Comparison of ENCODE assay signal across 12 cellular contexts in genomic region chr5:142446131-142446959, GRCh38.
DNase-seq lines count a peak whose midpoint lies in the region; ATAC-seq and TF ChIP-seq lines count a peak whose summit lies in the region.
"Had no signal": no experiment of that assay in that cellular context is flagged by ENCODE, and none has a peak within 500 bp of the region (broad histone marks: within the 10 kb centered on the region; RNA-seq: fewer than 3 reads in every experiment).

No MANE protein-coding gene starts in this region.

- no peak for TF ChIP-seq EP300 in upper lobe of left lung (IDR thresholded peaks at IDR 0.05)

- H3K27me3 Mint-ChIP-seq in activated T-cell treated with anti-CD3 and anti-CD28 coated beads, Interleukin-2, amount 50 U/mL, for 72 hours (ENCODE audit: low read depth): peaks cover 9% of the 10 kb centered on the region
- no peaks in the 10 kb centered on the region for H3K27me3 Mint-ChIP-seq in MCF 10A (ENCODE audit: insufficient read depth, unreplicated experiment)

- POLR2A ChIA-PET in MCF 10A (lab: Yijun Ruan, JAX): no interaction called here

- TF ChIP-seq CTCF in MCF 10A (IDR thresholded peaks at IDR 0.05; ENCODE audit: unreplicated experiment) (no peak), left lung (IDR thresholded peaks at IDR 0.05) (no peak), upper lobe of left lung (IDR thresholded peaks at IDR 0.05) (no peak)

- H3K4me3 Mint-ChIP-seq in activated T-cell treated with anti-CD3 and anti-CD28 coated beads, Interleukin-2, amount 50 U/mL, for 72 hours: no peak overlapping the region
- H3K4me3 Mint-ChIP-seq in MCF 10A (ENCODE audit: unreplicated experiment): no peak overlapping the region
- H3K4me3 Mint-ChIP-seq: activated T-cell treated with anti-CD3 and anti-CD28 coated beads, Interleukin-2, amount 50 U/mL, for 4 hours had no signal

- no peaks in the 10 kb centered on the region for H3K36me3 ChIP-seq in left lung
- H3K36me3 ChIP-seq in upper lobe of left lung: no peaks in the 10 kb centered on the region

- peak overlapping the region; percentile 20 to 30 for H3K27ac ChIP-seq in left lung
- H3K27ac ChIP-seq in upper lobe of left lung: peak overlapping the region; percentile 46 to 54 (median 48)
- H3K27ac ChIP-seq: 22Rv1 had no signal

- H3K9me3 ChIP-seq in left lung: no peaks in the 10 kb centered on the region
- no peaks in the 10 kb centered on the region for H3K9me3 ChIP-seq in upper lobe of left lung

- H3K9me3 Mint-ChIP-seq in activated T-cell treated with anti-CD3 and anti-CD28 coated beads, Interleukin-2, amount 50 U/mL, for 72 hours: peaks cover 4 to 9% of the 10 kb centered on the region in 2 donors
- H3K9me3 Mint-ChIP-seq in MCF 10A (ENCODE audit: unreplicated experiment): peaks cover 25% of the 10 kb centered on the region

- H3K36me3 Mint-ChIP-seq in activated T-cell treated with anti-CD3 and anti-CD28 coated beads, Interleukin-2, amount 50 U/mL, for 72 hours (ENCODE audit: insufficient read depth in 2 of 2): peaks cover 0 to 5% of the 10 kb centered on the region in 2 donors
- H3K36me3 Mint-ChIP-seq in MCF 10A (ENCODE audit: insufficient read depth, unreplicated experiment): no peaks in the 10 kb centered on the region

- ATAC-seq in activated T-cell treated with anti-CD3 and anti-CD28 coated beads, Interleukin-2, amount 50 U/mL, for 72 hours (replicated peaks in 1 of 2): no peak
- ATAC-seq in left lung (no peak), upper lobe of left lung (ENCODE audit: low FRiP score in 2 of 2) (peak in 1 of 2 donors; percentile 46), HG02885 (IDR thresholded peaks at IDR 0.05; ENCODE audit: poor library complexity, unreplicated experiment) (no peak)
- ATAC-seq: activated T-cell treated with anti-CD3 and anti-CD28 coated beads, Interleukin-2, amount 50 U/mL, for 4 hours had no signal

- H3K27me3 ChIP-seq in left lung (no peaks in the 10 kb centered on the region), upper lobe of left lung (no peaks in the 10 kb centered on the region)

- H3K4me1 Mint-ChIP-seq in activated T-cell treated with anti-CD3 and anti-CD28 coated beads, Interleukin-2, amount 50 U/mL, for 72 hours (ENCODE audit: low read depth): peaks cover 9% of the 10 kb centered on the region
- peaks cover 12% of the 10 kb centered on the region for H3K4me1 Mint-ChIP-seq in MCF 10A (ENCODE audit: insufficient read depth, unreplicated experiment)

- CTCF ChIA-PET in MCF 10A (lab: Yijun Ruan, JAX): no interaction called here

- DNase-seq in activated T-cell treated with anti-CD3 and anti-CD28 coated beads, Interleukin-2, amount 50 U/mL, for 72 hours: no peak
- no peak for DNase-seq in activated T-cell treated with anti-CD3 and anti-CD28 coated beads, Interleukin-2, amount 50 U/mL, for 48 hours
- DNase-seq in MCF 10A (ENCODE audit: unreplicated experiment) (no peak), left lung (no peak), upper lobe of left lung (no peak), occipital lobe (lab: John Stamatoyannopoulos, UW) (no peak), DMS79 (lab: John Stamatoyannopoulos, UW) (no peak)
- DNase-seq: activated T-cell treated with anti-CD3 and anti-CD28 coated beads, Interleukin-2, amount 50 U/mL, for 4 hours; NCI-H2081 treated with DMSO at 0.1 percent for 48 hours; T-helper 1 cell had no signal

- no peak for TF ChIP-seq POLR2A in upper lobe of left lung (IDR thresholded peaks at IDR 0.05)

- BruUV-seq in MCF 10A (replicated peaks; lab: Mats Ljungman, UMichigan): no TSS peak

- H3K4me3 ChIP-seq in left lung (no peak overlapping the region), upper lobe of left lung (no peak overlapping the region)

- peak overlapping the region; percentile 13 for H3K27ac Mint-ChIP-seq in activated T-cell treated with anti-CD3 and anti-CD28 coated beads, Interleukin-2, amount 50 U/mL, for 72 hours
- peak overlapping the region; percentile 1 for H3K27ac Mint-ChIP-seq in MCF 10A (ENCODE audit: low read depth, unreplicated experiment)

- intact Hi-C loops in MCF 10A (cut with micrococcal nuclease): no loop called here
- intact Hi-C loops in left lung (cut with DNase I): no loop called here

- 77% methylated on average over 5 of the region's 5 CpGs for WGBS in upper lobe of left lung, 2 donors

- H3K4me1 ChIP-seq in left lung: peaks cover 0 to 4% of the 10 kb centered on the region in 2 donors
- peaks cover 4 to 20% (median 6%) of the 10 kb centered on the region in 4 donors for H3K4me1 ChIP-seq in upper lobe of left lung
